Comparison of ENCODE assay signal across 17 cellular contexts in the genomic region with DNA sequence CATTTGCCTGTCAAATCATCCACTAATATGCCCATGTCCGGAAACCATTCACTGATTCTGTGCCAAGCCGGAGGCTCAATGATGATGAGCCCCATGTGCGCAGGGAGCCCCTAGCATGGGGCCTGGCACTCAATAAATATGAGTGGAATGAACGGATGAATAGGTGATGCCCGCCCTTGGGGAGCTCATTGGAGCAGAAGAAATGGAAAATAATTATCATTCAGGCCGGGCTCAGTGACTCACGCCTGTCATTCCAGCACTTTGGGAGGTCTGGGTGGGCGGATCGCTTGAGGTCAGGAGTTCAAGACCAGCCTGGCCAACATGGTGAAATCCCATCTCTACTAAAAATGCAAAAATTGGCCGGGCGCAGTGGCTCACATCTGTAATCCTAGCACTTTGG. TPM values are rescaled to one million over a fixed set of nuclear protein-coding genes. Genes with fewer than 3 reads are reported as not detected.
A peak's percentile ranks its signal among the peaks of the same experiment; 100 is the strongest.
DNase-seq lines count a peak whose midpoint lies in the region; ATAC-seq and TF ChIP-seq lines count a peak whose summit lies in the region.
"Had no signal": no experiment of that assay in that cellular context is flagged by ENCODE, and none has a peak within 500 bp of the region (broad histone marks: within the 10 kb centered on the region; RNA-seq: fewer than 3 reads in every experiment).

No MANE protein-coding gene starts in this region.

- H3K9me3 Mint-ChIP-seq in activated CD4-positive, alpha-beta T cell treated with anti-CD3 and anti-CD28 coated beads, Interleukin-2, amount 10 ng/mL, durations not matched to agents 24 days and 14 days, result no peaks in the 10 kb centered on the region
- H3K9me3 Mint-ChIP-seq: H9; nephron; T-helper 2 cell treated with Interferon-gamma antibody and Interleukin-4, amounts not matched to agents 5 μg/mL and 100 μg/mL, for 36 hours had no signal

- H3K36me3 Mint-ChIP-seq in activated CD4-positive, alpha-beta T cell treated with anti-CD3 and anti-CD28 coated beads, Interleukin-2, amount 10 ng/mL, durations not matched to agents 24 days and 14 days (ENCODE audit: low read depth), result peaks cover 27% of the 10 kb centered on the region

- H3K4me1 ChIP-seq in BE2C, result no peaks in the 10 kb centered on the region

- no peak for DNase-seq in activated CD4-positive, alpha-beta T cell treated with anti-CD3 and anti-CD28 coated beads, Interleukin-2, amount 10 ng/mL, durations not matched to agents 24 days and 14 days
- DNase-seq in activated CD4-positive, alpha-beta T cell treated with anti-CD3 and anti-CD28 coated beads, Interleukin-2, amount 50 U/mL, for 48 hours, result no peak
- DNase-seq in NCI-H69 (lab: John Stamatoyannopoulos, UW) (peak; percentile 44), cardiac fibroblast (ENCODE audit: low read depth in 2 of 2) (peak; percentile 28 to 55), retina (peak; percentile 70), HuH-7.5 (ENCODE audit: low spot score) (no peak), BE2C (no peak)
- DNase-seq: activated CD4-positive, alpha-beta T cell treated with anti-CD3 and anti-CD28 coated beads, Interleukin-2, amount 50 U/mL, for 1 hour; activated gamma-delta T cell; esophagus squamous epithelium; H9; NCI-H187 treated with DMSO at 0.1 percent for 48 hours; NCI-H774 had no signal

- intact Hi-C loops in activated CD4-positive, alpha-beta T cell treated with anti-CD3 and anti-CD28 coated beads, Interleukin-2, amount 10 ng/mL, durations not matched to agents 24 days and 14 days (cut with micrococcal nuclease), result no loop called here

- peaks cover 11% of the 10 kb centered on the region; the same call in 1 of the 2 replicates for H3K36me3 ChIP-seq in BE2C

- no peak for TF ChIP-seq CTCF in cardiac fibroblast (IDR thresholded peaks at IDR 0.05; ENCODE audit: low read depth, low read length)
- no peak for TF ChIP-seq CTCF in BE2C (IDR thresholded peaks at IDR 0.05; ENCODE audit: low read depth, low read length)

- H3K4me3 Mint-ChIP-seq in activated CD4-positive, alpha-beta T cell treated with anti-CD3 and anti-CD28 coated beads, Interleukin-2, amount 10 ng/mL, durations not matched to agents 24 days and 14 days, result no peak overlapping the region
- H3K4me3 Mint-ChIP-seq: H9; nephron; T-helper 2 cell treated with Interferon-gamma antibody and Interleukin-4, amounts not matched to agents 5 μg/mL and 100 μg/mL, for 36 hours had no signal

- H3K27ac Mint-ChIP-seq in activated CD4-positive, alpha-beta T cell treated with anti-CD3 and anti-CD28 coated beads, Interleukin-2, amount 10 ng/mL, durations not matched to agents 24 days and 14 days, result peak overlapping the region; percentile 47
- H3K27ac Mint-ChIP-seq: nephron; T-helper 2 cell treated with Interferon-gamma antibody and Interleukin-4, amounts not matched to agents 5 μg/mL and 100 μg/mL, for 36 hours had no signal

- no peak overlapping the region for H3K4me3 ChIP-seq in cardiac fibroblast (replicated peaks in 1 of 2; ENCODE audit: low read depth in 2 of 2, low read length in 2 of 2)
- no peak overlapping the region for H3K4me3 ChIP-seq in BE2C (ENCODE audit: low read depth, low read length)
- H3K4me3 ChIP-seq: esophagus squamous epithelium, lung had no signal

- no peaks in the 10 kb centered on the region for H3K27me3 ChIP-seq in BE2C
- H3K27me3 ChIP-seq: esophagus squamous epithelium had no signal

- no peaks in the 10 kb centered on the region for H3K27me3 Mint-ChIP-seq in activated CD4-positive, alpha-beta T cell treated with anti-CD3 and anti-CD28 coated beads, Interleukin-2, amount 10 ng/mL, durations not matched to agents 24 days and 14 days

- no peak for ATAC-seq in GM21447 (IDR thresholded peaks at IDR 0.05; ENCODE audit: unreplicated experiment)

- H3K9me3 ChIP-seq in BE2C, result no peaks in the 10 kb centered on the region
- H3K9me3 ChIP-seq: esophagus squamous epithelium had no signal

- peaks cover 4% of the 10 kb centered on the region for H3K4me1 Mint-ChIP-seq in activated CD4-positive, alpha-beta T cell treated with anti-CD3 and anti-CD28 coated beads, Interleukin-2, amount 10 ng/mL, durations not matched to agents 24 days and 14 days

RNA-seq across cellular contexts. Expression of gene RHBDD2, which starts 11.0 kb away (rescaled TPM):
- total RNA-seq in activated CD4-positive, alpha-beta T cell treated with anti-CD3 and anti-CD28 coated beads, Interleukin-2, amount 10 ng/mL, durations not matched to agents 24 days and 14 days, result 48.4 and 49.2 TPM in 2 replicates
- 162 TPM for polyA plus RNA-seq in BE2C (2012; ENCODE audit: insufficient read depth, insufficient read length, low read depth)

RNA-seq across cellular contexts. Expression of gene POR, which starts 25.1 kb away (rescaled TPM):
- total RNA-seq in activated CD4-positive, alpha-beta T cell treated with anti-CD3 and anti-CD28 coated beads, Interleukin-2, amount 10 ng/mL, durations not matched to agents 24 days and 14 days, result 69.4 and 75.0 TPM in 2 replicates
- 85.5 TPM for polyA plus RNA-seq in BE2C (2012; ENCODE audit: insufficient read depth, insufficient read length, low read depth)

Comparison
In these comparisons a context has a peak if more than half of its experiments do, and no peak if none do; other contexts are left out.
1. DNase-seq: peak in NCI-H69 (single experiment), cardiac fibroblast (2 of 2) and retina (single experiment); none in activated CD4-positive, alpha-beta T cell treated with anti-CD3 and anti-CD28 coated beads, Interleukin-2, amount 10 ng/mL, durations not matched to agents 24 days and 14 days (single experiment), activated CD4-positive, alpha-beta T cell treated with anti-CD3 and anti-CD28 coated beads, Interleukin-2, amount 50 U/mL, for 48 hours (0 of 2), HuH-7.5 (single experiment) and BE2C (single experiment).